In the genomic region with DNA sequence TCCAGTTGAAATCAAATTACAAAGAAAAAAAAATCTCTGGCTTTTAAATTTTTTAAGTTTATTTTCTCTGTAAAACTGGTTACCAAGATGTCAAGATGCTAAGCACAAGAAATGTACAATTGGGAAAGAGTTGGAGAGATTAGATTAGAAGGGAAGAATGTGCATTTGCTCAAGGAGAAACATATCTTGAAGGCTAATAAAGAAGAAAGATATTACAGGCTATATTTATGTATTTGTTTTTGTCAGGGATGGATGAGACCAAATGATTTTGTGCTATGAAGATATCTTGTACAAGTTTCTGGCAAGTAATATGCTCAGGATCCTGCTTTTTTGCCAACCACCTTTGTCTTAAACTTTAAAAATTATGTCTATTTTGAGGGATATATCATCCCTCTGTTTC, we compare ENCODE assay signal across 27 cellular contexts.
"Had no signal": no experiment of that assay in that cellular context is flagged by ENCODE, and none has a peak within 500 bp of the region (broad histone marks: within the 10 kb centered on the region; RNA-seq: fewer than 3 reads in every experiment).

No MANE protein-coding gene starts in this region.

- H3K9ac ChIP-seq: neural progenitor cell had no signal

- ATAC-seq: heart right ventricle; naive thymus-derived CD8-positive, alpha-beta T cell; right cardiac atrium; sciatic nerve; stimulated activated naive B cell treated with anti-CD40 and anti-IgM and Interleukin-4, amounts not matched to agents 10 μg/mL and 1 μg/mL and 100 μg/mL, for 72 hours; stimulated activated naive CD8-positive, alpha-beta T cell treated with anti-CD3 and anti-CD28 coated beads, Interleukin-15, Interleukin-2, amounts not matched to agents 100 U/mL and 50 U/mL, for 24 hours had no signal

- H3K4me3 ChIP-seq: heart right ventricle, hepatocyte, left ventricle myocardium inferior, lung, neural progenitor cell, ovary, prostate gland, skin epidermis, stomach, testis, thyroid gland, transverse colon, upper lobe of left lung had no signal

- H3K27ac ChIP-seq: heart right ventricle, hepatocyte, left ventricle myocardium inferior, neural progenitor cell, neutrophil, ovary, prostate gland, stomach, testis, thyroid gland, transverse colon, upper lobe of left lung had no signal

- H3K27me3 ChIP-seq: hepatocyte, neural progenitor cell, neutrophil, ovary, stomach, testis, thyroid gland, transverse colon, upper lobe of left lung had no signal

- H3K4me1 ChIP-seq: left ventricle myocardium inferior, neural progenitor cell, prostate gland, stomach, testis, thyroid gland, transverse colon, upper lobe of left lung had no signal

- H3K4me2 ChIP-seq: hepatocyte, neural progenitor cell had no signal

- H2AFZ ChIP-seq: hepatocyte, neural progenitor cell had no signal

- DNase-seq: heart right ventricle; islet precursor cell; left ventricle myocardium inferior; naive thymus-derived CD8-positive, alpha-beta T cell; nephron progenitor cell; occipital lobe; ovary; retina; right cardiac atrium; stimulated activated CD4-positive, alpha-beta T cell treated with anti-CD3 and anti-CD28 coated beads, Interleukin-12 subunit alpha, Interleukin-12 subunit beta, amount 100 ng/mL, for 4 hours; stimulated activated CD4-positive, alpha-beta T cell treated with anti-CD3 and anti-CD28 coated beads, Interleukin-15, amount 100 ng/mL, for 24 hours; stimulated activated CD4-positive, alpha-beta T cell treated with anti-CD3 and anti-CD28 coated beads, Interleukin-2, amount 100 ng/mL, for 24 hours; stimulated activated CD4-positive, alpha-beta T cell treated with anti-CD3 and anti-CD28 coated beads, Interleukin-4, amount 100 ng/mL, for 1 hour; stimulated activated naive B cell treated with anti-CD40 and anti-IgM and Interleukin-4, amounts not matched to agents 10 μg/mL and 1 μg/mL and 100 μg/mL, for 72 hours; stimulated activated naive CD8-positive, alpha-beta T cell treated with anti-CD3 and anti-CD28 coated beads, Interleukin-15, Interleukin-2, amounts not matched to agents 100 U/mL and 50 U/mL, for 24 hours; stomach; testis; thyroid gland; transverse colon; upper lobe of left lung had no signal

- H3K79me2 ChIP-seq: hepatocyte had no signal

- H3K36me3 ChIP-seq: heart right ventricle, left ventricle myocardium inferior, neural progenitor cell, neutrophil, ovary, prostate gland, stomach, thyroid gland, transverse colon, upper lobe of left lung had no signal

- H3K9me3 ChIP-seq: heart right ventricle, left ventricle myocardium inferior, neutrophil, ovary, prostate gland, stomach, testis, thyroid gland, transverse colon, upper lobe of left lung had no signal
